In genomic region chr1:41365772-41366427, GRCh38 we compare ENCODE assay signal across 9 cellular contexts. TPM values are rescaled to one million over a fixed set of nuclear protein-coding genes. Genes with fewer than 3 reads are reported as not detected.
DNase-seq lines count a peak whose midpoint lies in the region; ATAC-seq and TF ChIP-seq lines count a peak whose summit lies in the region.
"Had no signal": no experiment of that assay in that cellular context is flagged by ENCODE, and none has a peak within 500 bp of the region (broad histone marks: within the 10 kb centered on the region; RNA-seq: fewer than 3 reads in every experiment).

No MANE protein-coding gene starts in this region.

- peaks cover 74% of the 10 kb centered on the region for H3K4me1 Mint-ChIP-seq in brain
- H3K4me1 Mint-ChIP-seq in nephron: peaks cover 65% of the 10 kb centered on the region

- H3K27me3 Mint-ChIP-seq in brain (peaks cover 13% of the 10 kb centered on the region), nephron (ENCODE audit: low read depth) (peaks cover 32% of the 10 kb centered on the region)

- DNase-seq in GM10248 (ENCODE audit: extremely low spot score) (peak; percentile 71), NCI-H2081 (lab: John Stamatoyannopoulos, UW) (peak; percentile 95 to 97), SW480 (ENCODE audit: low spot score) (no peak)

- TF ChIP-seq CTCF in GM10248 (IDR thresholded peaks at IDR 0.05; ENCODE audit: control extremely low read depth, extremely low read depth, low read depth, missing control alignments) (no peak), brain (conservative IDR thresholded peaks at IDR 0.05) (no peak), nephron (IDR thresholded peaks at IDR 0.05; ENCODE audit: unreplicated experiment in 3 of 3) (no peak)

- H3K9me3 Mint-ChIP-seq in brain (no peaks in the 10 kb centered on the region), nephron (no peaks in the 10 kb centered on the region)

- POLR2A ChIA-PET in GM10248 (lab: Yijun Ruan, JAX): no interaction called here

- H3K27ac Mint-ChIP-seq in brain (peak overlapping the region; percentile 75 to 95 (median 91)), nephron (peak overlapping the region in 2 of 3 experiments; percentile 29 to 74)

- H3K4me3 Mint-ChIP-seq in brain: peak overlapping the region; percentile 51 to 90 (median 80)
- peak overlapping the region; percentile 48 to 74 (median 72) for H3K4me3 Mint-ChIP-seq in nephron

- H3K36me3 Mint-ChIP-seq in brain (peaks cover 8% of the 10 kb centered on the region), nephron (ENCODE audit: low read depth) (no peaks in the 10 kb centered on the region)

- CTCF ChIA-PET in GM10248 (lab: Yijun Ruan, JAX): no interaction called here

- ATAC-seq in GM18517 (IDR thresholded peaks at IDR 0.05; ENCODE audit: unreplicated experiment) (no peak), GM19395 (IDR thresholded peaks at IDR 0.05; ENCODE audit: unreplicated experiment) (no peak), HG03442 (IDR thresholded peaks at IDR 0.05; ENCODE audit: unreplicated experiment) (no peak)

RNA-seq across cellular contexts. Expression of gene FOXO6, which starts 4.7 kb away (rescaled TPM):
- polyA plus RNA-seq in brain (ENCODE audit: insufficient read depth, low read depth, low replicate concordance): 8.1 TPM
- polyA plus RNA-seq: keratinocyte had no signal
